ENCODE assay signal across 13 cellular contexts in genomic region chr14:84006643-84007137, GRCh38.
A peak's percentile ranks its signal among the peaks of the same experiment; 100 is the strongest.
DNase-seq lines count a peak whose midpoint lies in the region; ATAC-seq, FAIRE-seq and TF ChIP-seq lines count a peak whose summit lies in the region.
"Had no signal": no experiment of that assay in that cellular context is flagged by ENCODE, and none has a peak within 500 bp of the region (broad histone marks: within the 10 kb centered on the region; RNA-seq: fewer than 3 reads in every experiment).

No MANE protein-coding gene starts in this region.

- no peaks in the 10 kb centered on the region for H3K27me3 Mint-ChIP-seq in stimulated activated naive CD8-positive, alpha-beta T cell treated with anti-CD3 and anti-CD28 coated beads, Interleukin-15, amount 100 ng/mL, for 72 hours
- no peaks in the 10 kb centered on the region for H3K27me3 Mint-ChIP-seq in T-helper 2 cell treated with Interferon-gamma antibody and Interleukin-4, amounts not matched to agents 5 μg/mL and 100 μg/mL, for 36 hours (ENCODE audit: low read depth)
- H3K27me3 Mint-ChIP-seq: activated CD4-positive, alpha-beta T cell treated with anti-CD3 and anti-CD28 coated beads, Interleukin-2, amount 10 ng/mL, durations not matched to agents 7 days and 5 days; dendritic cell treated with granulocyte-macrophage colony-stimulating factor and Interleukin-4, amounts not matched to agents 40 ng/mL and 50 ng/mL, for 4 days had no signal

- H3K4me1 Mint-ChIP-seq in stimulated activated naive CD8-positive, alpha-beta T cell treated with anti-CD3 and anti-CD28 coated beads, Interleukin-15, amount 100 ng/mL, for 72 hours = no peaks in the 10 kb centered on the region
- H3K4me1 Mint-ChIP-seq in T-helper 2 cell treated with Interferon-gamma antibody and Interleukin-4, amounts not matched to agents 5 μg/mL and 100 μg/mL, for 36 hours (ENCODE audit: low read depth) = no peaks in the 10 kb centered on the region
- H3K4me1 Mint-ChIP-seq: activated CD4-positive, alpha-beta T cell treated with anti-CD3 and anti-CD28 coated beads, Interleukin-2, amount 10 ng/mL, durations not matched to agents 7 days and 5 days had no signal

- no peak overlapping the region for H3K4me3 ChIP-seq in right cardiac atrium (ENCODE audit: low read length)
- H3K4me3 ChIP-seq: tibial artery had no signal

- intact Hi-C loops in right cardiac atrium (cut with DNase I) = loop anchor here in 1 of 4 donors (10.0 kb wide), 1 partner anchor 1528 kb away; the partner anchor contains the start of gene FLRT2

- 51% methylated on average over 3 of the region's 3 CpGs for WGBS in right cardiac atrium

- H3K36me3 Mint-ChIP-seq in T-helper 2 cell treated with Interferon-gamma antibody and Interleukin-4, amounts not matched to agents 5 μg/mL and 100 μg/mL, for 36 hours (ENCODE audit: low read depth) = no peaks in the 10 kb centered on the region

- no peak overlapping the region for H3K27ac Mint-ChIP-seq in stimulated activated naive CD8-positive, alpha-beta T cell treated with anti-CD3 and anti-CD28 coated beads, Interleukin-15, amount 100 ng/mL, for 72 hours
- H3K27ac Mint-ChIP-seq in T-helper 2 cell treated with Interferon-gamma antibody and Interleukin-4, amounts not matched to agents 5 μg/mL and 100 μg/mL, for 36 hours = no peak overlapping the region
- H3K27ac Mint-ChIP-seq: activated CD4-positive, alpha-beta T cell treated with anti-CD3 and anti-CD28 coated beads, Interleukin-2, amount 10 ng/mL, durations not matched to agents 7 days and 5 days; dendritic cell treated with granulocyte-macrophage colony-stimulating factor and Interleukin-4, amounts not matched to agents 40 ng/mL and 50 ng/mL, for 4 days had no signal

- H3K9me3 Mint-ChIP-seq in stimulated activated naive CD8-positive, alpha-beta T cell treated with anti-CD3 and anti-CD28 coated beads, Interleukin-15, amount 100 ng/mL, for 72 hours = peaks cover 5 to 9% of the 10 kb centered on the region in 2 donors
- peaks cover 47% of the 10 kb centered on the region for H3K9me3 Mint-ChIP-seq in T-helper 2 cell treated with Interferon-gamma antibody and Interleukin-4, amounts not matched to agents 5 μg/mL and 100 μg/mL, for 36 hours
- H3K9me3 Mint-ChIP-seq: dendritic cell treated with granulocyte-macrophage colony-stimulating factor and Interleukin-4, amounts not matched to agents 40 ng/mL and 50 ng/mL, for 4 days had no signal

- peaks cover 2% of the 10 kb centered on the region for H3K4me1 ChIP-seq in right cardiac atrium (ENCODE audit: control insufficient read depth, insufficient read depth, low read length)
- H3K4me1 ChIP-seq: tibial artery had no signal

- no peak overlapping the region for H3K4me3 Mint-ChIP-seq in stimulated activated naive CD8-positive, alpha-beta T cell treated with anti-CD3 and anti-CD28 coated beads, Interleukin-15, amount 100 ng/mL, for 72 hours
- H3K4me3 Mint-ChIP-seq in T-helper 2 cell treated with Interferon-gamma antibody and Interleukin-4, amounts not matched to agents 5 μg/mL and 100 μg/mL, for 36 hours = no peak overlapping the region
- H3K4me3 Mint-ChIP-seq: activated CD4-positive, alpha-beta T cell treated with anti-CD3 and anti-CD28 coated beads, Interleukin-2, amount 10 ng/mL, durations not matched to agents 7 days and 5 days; dendritic cell treated with granulocyte-macrophage colony-stimulating factor and Interleukin-4, amounts not matched to agents 40 ng/mL and 50 ng/mL, for 4 days had no signal

- no peaks in the 10 kb centered on the region for H3K27me3 ChIP-seq in right cardiac atrium (ENCODE audit: control insufficient read depth, insufficient read depth)
- H3K27me3 ChIP-seq: tibial artery had no signal

- TF ChIP-seq CTCF in D721Med (IDR thresholded peaks at IDR 0.05; ENCODE audit: insufficient read depth, missing control alignments) = peak; percentile 29

- peak; percentile 71 to 73 for ATAC-seq in right cardiac atrium
- no peak for ATAC-seq in HG03457 (IDR thresholded peaks at IDR 0.05; ENCODE audit: unreplicated experiment)
- ATAC-seq in stimulated activated naive CD8-positive, alpha-beta T cell treated with anti-CD3 and anti-CD28 coated beads, Interleukin-15, amount 100 ng/mL, for 72 hours = no peak

- DNase-seq in D721Med (ENCODE audit: insufficient read length, low spot score) (no peak), NCI-H146 treated with DMSO at 0.1 percent for 48 hours (lab: John Stamatoyannopoulos, UW; ENCODE audit: unreplicated experiment) (peak; percentile 66), RPMI7951 (ENCODE audit: low read depth) (peak; percentile 2), right cardiac atrium (peak in 1 of 3 donors; percentile 7)
- DNase-seq in stimulated activated naive CD8-positive, alpha-beta T cell treated with anti-CD3 and anti-CD28 coated beads, Interleukin-15, amount 100 ng/mL, for 72 hours = no peak
- no peak for DNase-seq in T-helper 2 cell treated with Interferon-gamma antibody and Interleukin-4, amounts not matched to agents 5 μg/mL and 100 μg/mL, for 36 hours (ENCODE audit: low spot score)
- no peak for DNase-seq in activated T-cell treated with anti-CD3 and anti-CD28 coated beads, Interleukin-2, amount 50 U/mL, for 1 hour
- DNase-seq: activated CD4-positive, alpha-beta T cell treated with anti-CD3 and anti-CD28 coated beads, Interleukin-2, amount 10 ng/mL, durations not matched to agents 7 days and 5 days; activated naive CD4-positive, alpha-beta T cell; GF-D8; tibial artery had no signal

- no peak overlapping the region for H3K27ac ChIP-seq in right cardiac atrium (ENCODE audit: low read length)
- H3K27ac ChIP-seq: tibial artery had no signal

- no peaks in the 10 kb centered on the region for H3K9me3 ChIP-seq in right cardiac atrium (ENCODE audit: control insufficient read depth, low read length)
- H3K9me3 ChIP-seq: tibial artery had no signal

- FAIRE-seq in D721Med (lab: Jason Lieb, UNC) = no peak

Comparison
In these comparisons a context has a peak if more than half of its experiments do, and no peak if none do; other contexts are left out.
1. DNase-seq: peak in NCI-H146 treated with DMSO at 0.1 percent for 48 hours (single experiment) and RPMI7951 (single experiment); none in D721Med (single experiment), stimulated activated naive CD8-positive, alpha-beta T cell treated with anti-CD3 and anti-CD28 coated beads, Interleukin-15, amount 100 ng/mL, for 72 hours (0 of 2), T-helper 2 cell treated with Interferon-gamma antibody and Interleukin-4, amounts not matched to agents 5 μg/mL and 100 μg/mL, for 36 hours (single experiment) and activated T-cell treated with anti-CD3 and anti-CD28 coated beads, Interleukin-2, amount 50 U/mL, for 1 hour (single experiment).
2. ATAC-seq: peak in right cardiac atrium (2 of 2); none in HG03457 (single experiment) and stimulated activated naive CD8-positive, alpha-beta T cell treated with anti-CD3 and anti-CD28 coated beads, Interleukin-15, amount 100 ng/mL, for 72 hours (single experiment).